ENCODE assay signal across 11 cellular contexts in the genomic region with DNA sequence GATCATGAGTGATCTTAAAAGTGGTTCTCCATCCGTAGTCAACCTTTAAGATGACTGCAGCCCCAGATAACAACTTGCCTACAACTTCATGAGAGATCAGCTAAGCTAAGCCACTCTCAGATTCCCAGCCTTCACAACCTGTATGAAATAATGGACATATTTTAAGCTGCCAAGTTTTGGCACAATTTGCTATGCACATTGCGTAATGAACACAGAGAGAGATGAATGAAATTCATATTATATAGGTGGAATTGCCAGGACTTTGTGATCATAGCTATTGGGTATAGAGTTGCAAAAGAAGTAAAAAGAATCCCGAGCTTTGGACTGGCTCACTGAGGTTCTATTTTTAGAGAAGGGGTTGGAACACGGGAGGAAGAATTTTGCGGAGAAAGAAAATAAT. TPM values are rescaled to one million over a fixed set of nuclear protein-coding genes. Genes with fewer than 3 reads are reported as not detected.
"Had no signal": no experiment of that assay in that cellular context is flagged by ENCODE, and none has a peak within 500 bp of the region (broad histone marks: within the 10 kb centered on the region; RNA-seq: fewer than 3 reads in every experiment).

No MANE protein-coding gene starts in this region.

- H3K4me3 Mint-ChIP-seq: HFFc6 had no signal

- H3K4me3 ChIP-seq: GM23248, HAP-1 had no signal

- H3K9ac ChIP-seq: GM23248, KMS-11 had no signal

- H3K36me3 ChIP-seq: HAP-1 had no signal

- H3K27me3 Mint-ChIP-seq: IgD-negative memory B cell had no signal

- H3K9me3 ChIP-seq: HAP-1 had no signal

- H2AFZ ChIP-seq: GM23248 had no signal

- DNase-seq: GM23248, GOT3, H7, HFFc6, KBM-7 had no signal

- H3K36me3 Mint-ChIP-seq: IgD-negative memory B cell had no signal

- ATAC-seq: HCT116 had no signal

- H3K27ac ChIP-seq: GM23248, HL-60, KMS-11 had no signal

- H3K27ac Mint-ChIP-seq: HFFc6, IgD-negative memory B cell had no signal

- H3K4me2 ChIP-seq: KMS-11 had no signal

RNA-seq across cellular contexts. Expression of gene EGLN3, which starts 59.1 kb away (rescaled TPM):
- total RNA-seq: HT1080 had no signal
